ENCODE assay signal across 28 cellular contexts in the genomic region with DNA sequence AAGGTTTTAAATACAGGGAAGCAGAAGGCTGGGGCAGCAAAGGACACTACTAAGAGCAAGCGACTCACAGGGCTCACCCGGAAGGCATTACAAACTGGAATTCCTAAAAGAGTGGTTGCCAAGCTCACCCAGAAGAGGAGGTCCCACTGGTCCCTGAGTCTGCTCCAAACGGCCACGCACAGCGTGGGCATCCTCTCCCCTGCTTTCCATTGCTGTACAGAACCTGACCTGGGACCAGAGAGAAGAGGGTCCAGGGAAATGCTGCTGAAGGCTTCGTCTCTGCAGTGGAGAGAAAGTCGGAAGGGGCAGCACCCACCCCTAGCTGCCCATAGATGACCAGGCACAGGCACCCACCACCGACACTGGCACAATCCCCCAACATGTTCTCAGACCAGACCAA.
"Had no signal": no experiment of that assay in that cellular context is flagged by ENCODE, and none has a peak within 500 bp of the region (broad histone marks: within the 10 kb centered on the region; RNA-seq: fewer than 3 reads in every experiment).

No MANE protein-coding gene starts in this region.

- DNase-seq: activated CD4-positive, alpha-beta memory T cell treated with anti-CD3 and anti-CD28 coated beads, Interleukin-2, amount 10 ng/mL, durations not matched to agents 7 days and 5 days; activated CD4-positive, alpha-beta T cell treated with anti-CD3 and anti-CD28 coated beads for 1 hour; activated CD4-positive, alpha-beta T cell treated with anti-CD3 and anti-CD28 coated beads, Interleukin-2, amount 10 ng/mL, durations not matched to agents 7 days and 5 days; activated T-cell treated with anti-CD3 and anti-CD28 coated beads, Interleukin-2, amount 50 U/mL, for 48 hours; anterior cingulate cortex; body of pancreas; colonic mucosa; effector CD8-positive, alpha-beta T cell; esophagus squamous epithelium; foreskin melanocyte; heart right ventricle; left lung; right lobe of liver; stimulated activated CD4-positive, alpha-beta T cell treated with anti-CD3 and anti-CD28 coated beads, Interleukin-1b, Interleukin-23, amount 100 ng/mL, for 48 hours; stimulated activated CD4-positive, alpha-beta T cell treated with anti-CD3 and anti-CD28 coated beads, Interleukin-4, amount 100 ng/mL, for 4 hours; stimulated activated CD8-positive, alpha-beta memory T cell treated with anti-CD3 and anti-CD28 coated beads, Interleukin-4, amount 100 ng/mL, for 48 hours; T-helper 2 cell; trophoblast cell; uterus had no signal

- H3K4me3 ChIP-seq: body of pancreas, colonic mucosa, esophagus squamous epithelium, heart right ventricle, left lung, lung, ovary, right lobe of liver, smooth muscle cell, uterus had no signal

- H3K27me3 ChIP-seq: body of pancreas, colonic mucosa, heart right ventricle, left lung, ovary, right lobe of liver, uterus had no signal

- H3K27ac ChIP-seq: body of pancreas, colonic mucosa, epithelial cell of prostate, left lung, ovary, right lobe of liver, uterus had no signal

- H3K4me3 Mint-ChIP-seq: activated CD4-positive, alpha-beta memory T cell treated with anti-CD3 and anti-CD28 coated beads, Interleukin-2, amount 10 ng/mL, durations not matched to agents 7 days and 5 days; activated CD4-positive, alpha-beta T cell treated with anti-CD3 and anti-CD28 coated beads, Interleukin-2, amount 10 ng/mL, durations not matched to agents 7 days and 5 days; activated naive CD4-positive, alpha-beta T cell treated with anti-CD3 and anti-CD28 coated beads, Interleukin-2, amount 50 U/mL, for 24 hours; nephron; stimulated activated memory B cell treated with anti-CD40 and anti-IgM and Interleukin-4, amounts not matched to agents 10 μg/mL and 1 μg/mL and 100 μg/mL, for 72 hours had no signal

- H3K27me3 Mint-ChIP-seq: activated CD4-positive, alpha-beta memory T cell treated with anti-CD3 and anti-CD28 coated beads, Interleukin-2, amount 10 ng/mL, durations not matched to agents 7 days and 5 days; activated naive CD4-positive, alpha-beta T cell treated with anti-CD3 and anti-CD28 coated beads, Interleukin-2, amount 50 U/mL, for 24 hours had no signal

- H3K9me3 Mint-ChIP-seq: activated CD4-positive, alpha-beta memory T cell treated with anti-CD3 and anti-CD28 coated beads, Interleukin-2, amount 10 ng/mL, durations not matched to agents 7 days and 5 days; activated CD4-positive, alpha-beta T cell treated with anti-CD3 and anti-CD28 coated beads, Interleukin-2, amount 10 ng/mL, durations not matched to agents 7 days and 5 days; activated naive CD4-positive, alpha-beta T cell treated with anti-CD3 and anti-CD28 coated beads, Interleukin-2, amount 50 U/mL, for 24 hours; activated T-helper 2 cell treated with anti-CD3 and anti-CD28 coated beads, Interferon-gamma antibody, Interleukin-2, Interleukin-4, amounts not matched to agents 10 μg/mL and 5 μg/mL and 100 μg/mL, durations not matched to agents 14 hours and 24 hours and 36 hours; nephron; stimulated activated memory B cell treated with anti-CD40 and anti-IgM and Interleukin-4, amounts not matched to agents 10 μg/mL and 1 μg/mL and 100 μg/mL, for 72 hours had no signal

- H3K9me3 ChIP-seq: body of pancreas, colonic mucosa, esophagus squamous epithelium, heart right ventricle, left lung, ovary, right lobe of liver, uterus had no signal

- ATAC-seq: body of pancreas; heart right ventricle; left lung; right lobe of liver; stimulated activated memory B cell treated with anti-CD40 and anti-IgM and Interleukin-4, amounts not matched to agents 10 μg/mL and 1 μg/mL and 100 μg/mL, for 72 hours had no signal

- H3K36me3 Mint-ChIP-seq: activated naive CD4-positive, alpha-beta T cell treated with anti-CD3 and anti-CD28 coated beads, Interleukin-2, amount 50 U/mL, for 24 hours; stimulated activated memory B cell treated with anti-CD40 and anti-IgM and Interleukin-4, amounts not matched to agents 10 μg/mL and 1 μg/mL and 100 μg/mL, for 72 hours had no signal

- H3K36me3 ChIP-seq: colonic mucosa, esophagus squamous epithelium, heart right ventricle, left lung, ovary, right lobe of liver, uterus had no signal

- H3K27ac Mint-ChIP-seq: activated CD4-positive, alpha-beta memory T cell treated with anti-CD3 and anti-CD28 coated beads, Interleukin-2, amount 10 ng/mL, durations not matched to agents 7 days and 5 days; activated CD4-positive, alpha-beta T cell treated with anti-CD3 and anti-CD28 coated beads, Interleukin-2, amount 10 ng/mL, durations not matched to agents 7 days and 5 days; activated naive CD4-positive, alpha-beta T cell treated with anti-CD3 and anti-CD28 coated beads, Interleukin-2, amount 50 U/mL, for 24 hours; activated T-helper 2 cell treated with anti-CD3 and anti-CD28 coated beads, Interferon-gamma antibody, Interleukin-2, Interleukin-4, amounts not matched to agents 10 μg/mL and 5 μg/mL and 100 μg/mL, durations not matched to agents 14 hours and 24 hours and 36 hours; progenitor cell of endocrine pancreas; stimulated activated memory B cell treated with anti-CD40 and anti-IgM and Interleukin-4, amounts not matched to agents 10 μg/mL and 1 μg/mL and 100 μg/mL, for 72 hours had no signal

- H3K4me1 Mint-ChIP-seq: activated CD4-positive, alpha-beta memory T cell treated with anti-CD3 and anti-CD28 coated beads, Interleukin-2, amount 10 ng/mL, durations not matched to agents 7 days and 5 days; stimulated activated memory B cell treated with anti-CD40 and anti-IgM and Interleukin-4, amounts not matched to agents 10 μg/mL and 1 μg/mL and 100 μg/mL, for 72 hours had no signal
